In genomic region chr6:5398530-5398929, GRCh38 we compare ENCODE assay signal across 9 cellular contexts.
DNase-seq lines count a peak whose midpoint lies in the region; ATAC-seq and TF ChIP-seq lines count a peak whose summit lies in the region.
"Had no signal": no experiment of that assay in that cellular context is flagged by ENCODE, and none has a peak within 500 bp of the region (broad histone marks: within the 10 kb centered on the region; RNA-seq: fewer than 3 reads in every experiment).

No MANE protein-coding gene starts in this region.

- H3K4me1 Mint-ChIP-seq in T-cell, result peaks cover 2 to 14% (median 10%) of the 10 kb centered on the region in 3 donors

- TF ChIP-seq POLR2A in thyroid gland (IDR thresholded peaks at IDR 0.05), result no peak

- no peak overlapping the region for H3K27ac Mint-ChIP-seq in T-cell

- H3K27ac ChIP-seq in thyroid gland, result no peak overlapping the region

- H3K36me3 ChIP-seq in thyroid gland, result no peaks in the 10 kb centered on the region

- H3K4me3 ChIP-seq in LNCaP clone FGC (ENCODE audit: low read depth, low read length) (no peak overlapping the region), fibroblast of pulmonary artery (replicated peaks; ENCODE audit: low read depth, low read length) (no peak overlapping the region), thyroid gland (replicated peaks in 1 of 3) (no peak overlapping the region)

- DNase-seq in ACHN, result peak; percentile 49
- peak; percentile 44 for DNase-seq in GM03348 (ENCODE audit: low spot score)
- no peak for DNase-seq in LNCaP clone FGC (ENCODE audit: low read depth)
- no peak for DNase-seq in T-cell
- DNase-seq in fibroblast of pulmonary artery (ENCODE audit: low read depth), result peak; percentile 74
- DNase-seq in stimulated activated CD4-positive, alpha-beta T cell treated with anti-CD3 and anti-CD28 coated beads, TNF-alpha, amount 100 ng/mL, for 48 hours (ENCODE audit: low read depth in 3 of 3), result peak; percentile 8 to 31 (median 10)
- no peak for DNase-seq in activated effector memory CD4-positive, alpha-beta T cell treated with anti-CD3 and anti-CD28 coated beads, Interleukin-2, amount 50 U/mL, for 16 hours
- no peak for DNase-seq in thyroid gland
- DNase-seq: left cardiac atrium had no signal

- POLR2A ChIA-PET in T-cell (lab: Charles Lee), result no interaction called here

- peaks cover 0 to 5% (median 5%) of the 10 kb centered on the region in 3 donors for H3K9me3 Mint-ChIP-seq in T-cell

- peaks cover 5 to 7% of the 10 kb centered on the region in 2 donors for H3K4me1 ChIP-seq in thyroid gland

- peak; percentile 54 to 77 (median 61) for ATAC-seq in T-cell (replicated peaks in 1 of 4)

- H3K36me3 Mint-ChIP-seq in T-cell, result peaks cover 6% of the 10 kb centered on the region

- H3K4me3 Mint-ChIP-seq in T-cell, result no peak overlapping the region

- CTCF ChIA-PET in T-cell (lab: Charles Lee), result interaction anchor here in 1 of 2 donors (1.2 kb wide), 1 partner anchor 255 kb away, joined by 4 read pairs; no protein-coding TSS in a partner anchor

- no peaks in the 10 kb centered on the region for H3K27me3 ChIP-seq in thyroid gland

- peak; percentile 39; the same call in 1 of the 2 replicates for TF ChIP-seq CTCF in LNCaP clone FGC (IDR thresholded peaks at IDR 0.05; ENCODE audit: control insufficient read depth, extremely low read depth, insufficient read depth)
- TF ChIP-seq CTCF in fibroblast of pulmonary artery (IDR thresholded peaks at IDR 0.05; ENCODE audit: low read length, missing control alignments), result peak; percentile 62
- TF ChIP-seq CTCF in thyroid gland (IDR thresholded peaks at IDR 0.05), result peak in 3 of 6 experiments; percentile 28 to 44 (median 42)

- H3K9me3 ChIP-seq in thyroid gland, result no peaks in the 10 kb centered on the region

- WGBS in thyroid gland, 2 donors, result 69 to 70% methylated on average over 1 of the region's 1 CpG

- intact Hi-C loops in thyroid gland (cut with DNase I), result no loop called here

- in situ Hi-C loops in ACHN (cut with HindIII; ENCODE audit: low pct_ligation_motif_present, low pct_unique_long_range_greater_than_20kb, low sequenced_read_pairs), result no loop called here

- no peaks in the 10 kb centered on the region for H3K27me3 Mint-ChIP-seq in T-cell

Comparison
In these comparisons a context has a peak if more than half of its experiments do, and no peak if none do; other contexts are left out.
1. DNase-seq: peak in ACHN (single experiment), GM03348 (single experiment), fibroblast of pulmonary artery (single experiment) and stimulated activated CD4-positive, alpha-beta T cell treated with anti-CD3 and anti-CD28 coated beads, TNF-alpha, amount 100 ng/mL, for 48 hours (3 of 3); none in LNCaP clone FGC (single experiment), T-cell (0 of 34), activated effector memory CD4-positive, alpha-beta T cell treated with anti-CD3 and anti-CD28 coated beads, Interleukin-2, amount 50 U/mL, for 16 hours (single experiment) and thyroid gland (0 of 2).